Comparison of ENCODE assay signal across 9 cellular contexts in genomic region chr19:22633706-22634449, GRCh38. TPM values are rescaled to one million over a fixed set of nuclear protein-coding genes. Genes with fewer than 3 reads are reported as not detected.
DNase-seq lines count a peak whose midpoint lies in the region; ATAC-seq and TF ChIP-seq lines count a peak whose summit lies in the region.
"Not testable (repeated sequence)": the region's sequence is repeated elsewhere in the genome, so short reads cannot be mapped to it uniquely, and the experiment has no call there.
"Had no signal": no experiment of that assay in that cellular context is flagged by ENCODE, and none has a peak within 500 bp of the region (broad histone marks: within the 10 kb centered on the region; RNA-seq: fewer than 3 reads in every experiment).

ZNF492 (plus strand) TSS chr19:22634324; CDS start chr19:22653400, 19,076 bp downstream.

- intact Hi-C loops in lower lobe of right lung (cut with DNase I) = not testable (repeated sequence)

- peak; percentile 44 to 93 (median 66) for DNase-seq in T-helper 2 cell
- peak; percentile 32 for DNase-seq in activated gamma-delta T cell (lab: John Stamatoyannopoulos, UW)
- peak; percentile 59 for DNase-seq in epithelial cell of prostate (ENCODE audit: low read depth, low spot score)
- peak; percentile 86 for DNase-seq in lower lobe of right lung
- DNase-seq in stimulated activated CD4-positive, alpha-beta T cell treated with anti-CD3 and anti-CD28 coated beads, Interleukin-12 subunit alpha, Interleukin-12 subunit beta, amount 100 ng/mL, for 4 hours = peak; percentile 73

- not testable (repeated sequence) for TF ChIP-seq CTCF in lower lobe of right lung (IDR thresholded peaks at IDR 0.05)

- H3K36me3 ChIP-seq in lower lobe of right lung; thymus (ENCODE audit: control insufficient read depth, insufficient read depth): not testable (repeated sequence)

- H3K4me3 ChIP-seq in GM08714 (ENCODE audit: low read length) (peak within 1 kb of the TSS; percentile 68; the same call in 1 of the 2 replicates), lower lobe of right lung (peak within 1 kb of the TSS; percentile 77), thymus (ENCODE audit: low read length) (peak within 1 kb of the TSS; percentile 62)

- ATAC-seq in HG03460 (IDR thresholded peaks at IDR 0.05; ENCODE audit: unreplicated experiment) (peak; percentile 74), lower lobe of right lung (peak; percentile 91 to 99)

- H3K9me3 ChIP-seq in lower lobe of right lung; thymus (ENCODE audit: control insufficient read depth): not testable (repeated sequence)

- H3K27ac ChIP-seq in epithelial cell of prostate; thymus (ENCODE audit: low read depth): not testable (repeated sequence)
- peak within 1 kb of the TSS; percentile 36 for H3K27ac ChIP-seq in lower lobe of right lung

- not testable (repeated sequence) for H3K4me1 ChIP-seq in lower lobe of right lung; thymus (ENCODE audit: control insufficient read depth, insufficient read depth, low read length)

- H3K27me3 ChIP-seq in lower lobe of right lung (ENCODE audit: low read depth); thymus (ENCODE audit: control insufficient read depth, insufficient read depth): not testable (repeated sequence)

- 3% methylated on average over 36 of the region's 36 CpGs for WGBS in thymus

RNA-seq across cellular contexts. Expression of gene ZNF492, which starts in this region (rescaled TPM):
- total RNA-seq in lower lobe of right lung = 0.24 TPM
- polyA plus RNA-seq in thymus = 0.23 TPM
- total RNA-seq: SJSA1 had no signal

Comparison
In these comparisons a context has a peak if more than half of its experiments do, and no peak if none do; other contexts are left out.
1. Peak in DNase-seq, ATAC-seq, H3K4me3 ChIP-seq and H3K27ac ChIP-seq in lower lobe of right lung; RNA of the gene not detected or under 1 TPM.
2. DNase-seq: peak in every context shown above with its lines; median percentile 86 in lower lobe of right lung; 73 in stimulated activated CD4-positive, alpha-beta T cell treated with anti-CD3 and anti-CD28 coated beads, Interleukin-12 subunit alpha, Interleukin-12 subunit beta, amount 100 ng/mL, for 4 hours; 66 in T-helper 2 cell; 59 in epithelial cell of prostate; 32 in activated gamma-delta T cell.